ENCODE assay signal across 18 cellular contexts in the genomic region with DNA sequence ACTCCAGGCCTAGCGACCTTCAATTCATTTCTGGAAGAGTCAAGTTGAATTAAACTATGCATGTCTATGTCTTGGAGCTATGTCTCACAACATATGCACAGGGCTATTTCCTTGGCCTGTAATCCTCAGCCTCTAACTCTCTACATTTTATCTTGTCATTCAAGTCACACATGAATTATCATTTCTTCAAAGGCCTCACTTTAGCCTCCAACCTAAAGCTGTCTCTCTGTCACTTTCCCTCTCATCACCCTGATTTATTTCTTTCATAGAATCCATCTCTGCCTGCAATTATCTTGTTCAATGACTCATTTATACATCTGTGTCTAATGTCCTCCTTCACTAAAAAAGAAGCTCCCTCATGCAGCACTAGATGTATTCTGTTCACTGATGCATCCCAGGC.
"Had no signal": no experiment of that assay in that cellular context is flagged by ENCODE, and none has a peak within 500 bp of the region (broad histone marks: within the 10 kb centered on the region; RNA-seq: fewer than 3 reads in every experiment).

No MANE protein-coding gene starts in this region.

- H3K9me3 ChIP-seq: MG63, SJSA1 had no signal

- H3K27ac Mint-ChIP-seq: T-helper 1 cell treated with Interleukin-12 subunit alpha and Interleukin-12 subunit beta and Interleukin-4 antibody, amounts not matched to agents 30 μg/mL and 1 μg/mL, for 36 hours had no signal

- H3K27ac ChIP-seq: SJSA1 had no signal

- H3K4me1 ChIP-seq: SJSA1 had no signal

- DNase-seq: Karpas-422, KG1, MG63, NCI-H1092, NCI-H1105 treated with DMSO at 0.1 percent for 48 hours, NCI-H1417 treated with DMSO at 0.1 percent for 48 hours, NCI-H146, NCI-H1694 treated with DMSO at 0.1 percent for 48 hours, NCI-H2029, NCI-H2081 treated with DMSO at 0.1 percent for 48 hours, NCI-H2171, NCI-H510A treated with DMSO at 0.1 percent for 48 hours, NCI-H526, Right ventricle myocardium superior, RPMI8226, SIG-M5 had no signal

- H3K4me3 ChIP-seq: MG63, SJSA1 had no signal

- H3K4me3 Mint-ChIP-seq: T-helper 1 cell treated with Interleukin-12 subunit alpha and Interleukin-12 subunit beta and Interleukin-4 antibody, amounts not matched to agents 30 μg/mL and 1 μg/mL, for 36 hours had no signal

- H3K36me3 ChIP-seq: MG63, SJSA1 had no signal

- H3K27me3 ChIP-seq: MG63, SJSA1 had no signal
